ENCODE assay signal across 8 cellular contexts in the genomic region with DNA sequence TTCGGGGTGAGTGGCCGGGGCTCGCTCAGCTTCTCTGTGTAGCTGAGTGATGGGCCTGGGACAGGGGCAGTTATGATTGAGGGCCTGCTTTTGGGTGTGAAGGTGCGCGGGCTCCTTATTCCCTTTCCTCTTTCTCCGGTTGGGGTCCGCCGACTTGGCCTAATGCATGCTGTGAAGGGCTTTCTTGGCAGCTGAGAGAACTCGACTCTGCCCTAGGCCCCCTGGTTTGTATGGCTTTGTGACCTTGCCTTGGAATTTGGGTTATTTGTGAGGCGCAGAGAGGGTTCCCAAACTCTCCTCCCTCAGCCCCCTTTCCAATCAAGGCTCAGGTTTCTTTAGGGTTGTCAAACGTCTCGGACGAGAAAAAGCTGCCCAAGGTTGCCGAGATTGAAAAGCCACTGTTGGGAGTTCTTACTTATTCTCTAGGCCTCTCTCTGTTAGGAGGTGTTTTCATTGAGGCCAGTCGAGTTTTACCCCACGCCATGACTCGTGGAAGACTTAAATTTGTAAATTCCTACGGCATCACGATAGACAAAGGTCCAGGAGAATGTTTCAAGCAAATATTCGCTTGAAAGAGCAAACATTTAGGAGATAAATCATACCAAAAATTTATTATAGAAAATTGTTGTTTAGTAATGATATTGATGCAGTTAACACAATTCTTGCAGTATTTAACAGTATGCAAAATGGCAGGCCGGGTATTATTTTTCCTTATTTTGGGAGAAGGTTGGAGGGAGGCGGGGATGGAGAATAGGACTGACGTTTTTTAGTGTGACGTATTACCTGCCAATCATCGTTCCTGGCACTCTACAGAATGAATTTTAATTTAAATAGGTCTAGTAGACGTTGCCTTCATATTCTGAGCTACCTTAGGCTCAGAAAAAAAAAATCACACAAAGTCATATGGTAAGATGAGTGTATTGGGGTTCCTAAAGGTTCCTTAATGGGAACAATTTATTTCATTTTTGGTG. TPM values are rescaled to one million over a fixed set of nuclear protein-coding genes. Genes with fewer than 3 reads are reported as not detected.
A peak's percentile ranks its signal among the peaks of the same experiment; 100 is the strongest.
DNase-seq lines count a peak whose midpoint lies in the region; ATAC-seq, FAIRE-seq and TF ChIP-seq lines count a peak whose summit lies in the region.

No MANE protein-coding gene starts in this region.

- H3K9me2 ChIP-seq in DOHH2 (replicated peaks; ENCODE audit: control insufficient read depth, low read length): no peaks in the 10 kb centered on the region

- no peaks in the 10 kb centered on the region for H4K20me1 ChIP-seq in DOHH2 (ENCODE audit: control insufficient read depth, insufficient read depth, low read depth, low read length)

- intact Hi-C loops in adrenal gland (cut with DNase I): no loop called here
- intact Hi-C loops in spleen (cut with DNase I; ENCODE audit: low total_unique reads): no loop called here

- H3K4me1 ChIP-seq in DOHH2 (ENCODE audit: control insufficient read depth, low read length): peaks cover 21% of the 10 kb centered on the region
- H3K4me1 ChIP-seq in adrenal gland (replicated peaks in 1 of 2): peaks cover 11 to 30% of the 10 kb centered on the region in 2 donors
- peaks cover 5% of the 10 kb centered on the region; the same call in 1 of the 2 replicates for H3K4me1 ChIP-seq in iPS-20b (ENCODE audit: insufficient read depth, low read length)
- peaks cover 10 to 52% (median 36%) of the 10 kb centered on the region in 6 donors for H3K4me1 ChIP-seq in spleen

- no peak for TF ChIP-seq POLR2A in adrenal gland (IDR thresholded peaks at IDR 0.05)
- no peak for TF ChIP-seq POLR2A in spleen (IDR thresholded peaks at IDR 0.05)
- no peak for TF ChIP-seq POLR2A in GM12891 (IDR thresholded peaks at IDR 0.05; ENCODE audit: low read depth, low read length)

- H3K9me3 ChIP-seq in DOHH2 (ENCODE audit: control insufficient read depth, insufficient read depth, low read length): peaks cover 5% of the 10 kb centered on the region; the same call in 1 of the 2 replicates
- H3K9me3 ChIP-seq in adrenal gland (replicated peaks in 1 of 3): no peaks in the 10 kb centered on the region
- no peaks in the 10 kb centered on the region for H3K9me3 ChIP-seq in iPS-20b (ENCODE audit: insufficient read depth, low read depth, low read length)
- H3K9me3 ChIP-seq in spleen: no peaks in the 10 kb centered on the region

- peak; percentile 17 for ATAC-seq in GM21360 (IDR thresholded peaks at IDR 0.05; ENCODE audit: unreplicated experiment)

- peaks cover 73% of the 10 kb centered on the region for H3K79me2 ChIP-seq in DOHH2 (ENCODE audit: control insufficient read depth, low read length)

- H3K27me3 ChIP-seq in DOHH2 (ENCODE audit: control insufficient read depth, low read length): no peaks in the 10 kb centered on the region
- no peaks in the 10 kb centered on the region for H3K27me3 ChIP-seq in adrenal gland
- H3K27me3 ChIP-seq in iPS-20b (ENCODE audit: insufficient read depth, low read length): no peaks in the 10 kb centered on the region
- no peaks in the 10 kb centered on the region for H3K27me3 ChIP-seq in spleen (replicated peaks in 1 of 7)

- TF ChIP-seq CTCF in DOHH2 (IDR thresholded peaks at IDR 0.05; ENCODE audit: low read depth, low read length, poor library complexity, severe bottlenecking): no peak
- TF ChIP-seq CTCF in adrenal gland (IDR thresholded peaks at IDR 0.05): no peak
- no peak for TF ChIP-seq CTCF in spleen (IDR thresholded peaks at IDR 0.05 in 8 of 11, conservative IDR thresholded peaks at IDR 0.05 in 3 of 11)

- H3K4me2 ChIP-seq in DOHH2 (ENCODE audit: low read length): peak overlapping the region; percentile 71

- FAIRE-seq in GM12891 (lab: Jason Lieb, UNC): no peak

- H3K9ac ChIP-seq in iPS-20b (ENCODE audit: low read depth, low read length): peak overlapping the region; percentile 97

- 0 out of 2 replicates have a peak overlapping the region, but pooled peaks have one; percentile 25 for H3K27ac ChIP-seq in DOHH2 (ENCODE audit: low read depth, low read length)
- H3K27ac ChIP-seq in adrenal gland: peak overlapping the region; percentile 94 to 97 (median 97)
- peak overlapping the region; percentile 87 for H3K27ac ChIP-seq in iPS-20b (ENCODE audit: low read length)
- peak overlapping the region; percentile 93 to 97 (median 97) for H3K27ac ChIP-seq in spleen

- H3F3A ChIP-seq in DOHH2 (ENCODE audit: control insufficient read depth, insufficient read depth): no peaks in the 10 kb centered on the region

- peak; percentile 38 for DNase-seq in HPDE6-E6E7 (ENCODE audit: extremely low spot score)
- no peak for DNase-seq in adrenal gland
- no peak for DNase-seq in spleen
- DNase-seq in DMS114 treated with DMSO at 0.1 percent for 48 hours (lab: John Stamatoyannopoulos, UW; ENCODE audit: unreplicated experiment): no peak
- DNase-seq in GM12891 (ENCODE audit: insufficient read length, low spot score): no peak

- H3K36me3 ChIP-seq in DOHH2 (ENCODE audit: control insufficient read depth, low read length) (peaks cover 18% of the 10 kb centered on the region), adrenal gland (replicated peaks in 1 of 2) (no peaks in the 10 kb centered on the region), iPS-20b (ENCODE audit: insufficient read depth, low read depth, low read length) (peaks cover 23% of the 10 kb centered on the region; the same call in 1 of the 2 replicates), spleen (peaks cover 0 to 27% (median 0%) of the 10 kb centered on the region in 6 donors)

- WGBS in adrenal gland, 4 donors: 11 to 18% (median 14%) methylated on average over 19 to 26 of the region's 26 CpGs
- WGBS in spleen, 5 donors: 19 to 27% (median 26%) methylated on average over 22 to 26 of the region's 26 CpGs

- H3K4me3 ChIP-seq in DOHH2 (ENCODE audit: low read length) (peak overlapping the region; percentile 91), adrenal gland (peak overlapping the region; percentile 88 to 95 (median 92)), iPS-20b (ENCODE audit: low read length) (peak overlapping the region; percentile 99), spleen (peak overlapping the region; percentile 78 to 92 (median 87))

TF ChIP-seq in GM12891, 5 proteins besides CTCF, POLR2A, EP300 and RAD21:
- TF ChIP-seq POU2F2 (IDR thresholded peaks at IDR 0.05; ENCODE audit: low read depth, low read length) (no peak), PAX5 (IDR thresholded peaks at IDR 0.05; ENCODE audit: insufficient read depth, low read length, severe bottlenecking) (no peak), SPI1 (IDR thresholded peaks at IDR 0.05; ENCODE audit: low read depth, low read length) (no peak), POLR2AphosphoS5 (IDR thresholded peaks at IDR 0.05; ENCODE audit: low read depth, low read length) (no peak), TAF1 (IDR thresholded peaks at IDR 0.05; ENCODE audit: low read depth, low read length) (no peak)
TF ChIP-seq in GM12891: peak in this region for 0.

RNA-seq across cellular contexts. Expression of a gene that starts 0.7 kb away (rescaled TPM):
- 10 to 100 TPM; 25.6 to 57.4 (median 45.6) TPM for total RNA-seq in adrenal gland
- 10 to 100 TPM; 13.9 to 79.6 (median 15.6) TPM for polyA plus RNA-seq in adrenal gland
- total RNA-seq in spleen: 10 to 100 TPM; 18.1 to 32.9 (median 27.1) TPM
- polyA plus RNA-seq in spleen: 10 to 100 TPM in 2 of 3 donors, 1 to 10 TPM in 1; 9.2 to 13.2 (median 11.9) TPM
- polyA plus RNA-seq in GM12891 (2012; ENCODE audit: low read depth, missing spikeins): 16.9 TPM

RNA-seq across cellular contexts. Expression of a gene that starts 0.9 kb away (rescaled TPM):
- total RNA-seq in adrenal gland (10 to 100 TPM; 39.4 to 61.8 (median 48.5) TPM), spleen (10 to 100 TPM; 24.0 to 33.2 (median 26.7) TPM)
- polyA plus RNA-seq in adrenal gland (100 to 1,000 TPM in 1 of 3 donors, 10 to 100 TPM in 2; 17.0 to 102 (median 23.5) TPM), spleen (10 to 100 TPM; 18.2 to 25.7 (median 25.0) TPM)
- polyA plus RNA-seq in GM12891 (2012; ENCODE audit: low read depth, missing spikeins): 30.8 TPM

Comparison
In these comparisons a context has a peak if more than half of its experiments do, and no peak if none do; other contexts are left out.
1. H3K27ac ChIP-seq: peak in every context shown above with its lines; median percentile 97 in adrenal gland; 97 in spleen; 87 in iPS-20b; 25 in DOHH2.